ENCODE assay signal across 8 cellular contexts in genomic region chr3:146542179-146542578, GRCh38. TPM values are rescaled to one million over a fixed set of nuclear protein-coding genes. Genes with fewer than 3 reads are reported as not detected.
DNase-seq lines count a peak whose midpoint lies in the region; ATAC-seq and TF ChIP-seq lines count a peak whose summit lies in the region.

No MANE protein-coding gene starts in this region.

- H3K4me2 ChIP-seq in OCI-LY3 (ENCODE audit: low read length), result peak overlapping the region; percentile 92
- no peak overlapping the region for H3K4me2 ChIP-seq in trophoblast cell (ENCODE audit: low read length)

- H3K4me1 ChIP-seq in OCI-LY3 (ENCODE audit: low read length), result peaks cover 41% of the 10 kb centered on the region
- peaks cover 6% of the 10 kb centered on the region for H3K4me1 ChIP-seq in endodermal cell (ENCODE audit: control insufficient read depth, insufficient read depth, low read length)
- H3K4me1 ChIP-seq in trophoblast cell (ENCODE audit: control insufficient read depth in 1 of 2, insufficient read depth in 2 of 2, low read length in 2 of 2), result peaks cover 6 to 8% of the 10 kb centered on the region in 2 experiments

- H4K12ac ChIP-seq in trophoblast cell (ENCODE audit: low read depth, low read length), result no peak overlapping the region

- H3K36me3 Mint-ChIP-seq in endodermal cell (ENCODE audit: low read depth), result peaks cover 53% of the 10 kb centered on the region

- H3K79me1 ChIP-seq in trophoblast cell (ENCODE audit: low read length), result peaks cover 11% of the 10 kb centered on the region

- peaks cover 38% of the 10 kb centered on the region for H3K79me2 ChIP-seq in OCI-LY3 (ENCODE audit: low read length)
- H3K79me2 ChIP-seq in trophoblast cell (ENCODE audit: control insufficient read depth, insufficient read depth, low read length, poor library complexity), result peaks cover 12% of the 10 kb centered on the region

- peaks cover 20% of the 10 kb centered on the region for H3K36me3 ChIP-seq in OCI-LY3 (replicated peaks; ENCODE audit: low read depth, low read length)
- H3K36me3 ChIP-seq in endodermal cell (ENCODE audit: control insufficient read depth, insufficient read depth, low read length), result peaks cover 50% of the 10 kb centered on the region
- H3K36me3 ChIP-seq in trophoblast cell (ENCODE audit: control insufficient read depth in 1 of 2, insufficient read depth in 2 of 2, low read length in 2 of 2), result peaks cover 0 to 4% of the 10 kb centered on the region in 2 experiments

- H3K9me3 Mint-ChIP-seq in endodermal cell, result peaks cover 20% of the 10 kb centered on the region

- no peak overlapping the region for H2BK5ac ChIP-seq in trophoblast cell (ENCODE audit: low read depth, low read length, poor library complexity)

- H3K9me3 ChIP-seq in OCI-LY3 (ENCODE audit: insufficient read depth, low read length), result no peaks in the 10 kb centered on the region
- peaks cover 39% of the 10 kb centered on the region for H3K9me3 ChIP-seq in endodermal cell (ENCODE audit: control insufficient read depth, low read length)
- H3K9me3 ChIP-seq in trophoblast cell (ENCODE audit: insufficient read depth, low read depth, low read length), result no peaks in the 10 kb centered on the region

- ATAC-seq in GM18873 (IDR thresholded peaks at IDR 0.05; ENCODE audit: low FRiP score, unreplicated experiment), result no peak

- peaks cover 28% of the 10 kb centered on the region for H3K4me1 Mint-ChIP-seq in endodermal cell

- no peak overlapping the region for H2BK120ac ChIP-seq in trophoblast cell (ENCODE audit: insufficient read depth, low read length, poor library complexity)

- peak overlapping the region; percentile 28 for H3K4me3 ChIP-seq in OCI-LY3 (ENCODE audit: low read length)
- H3K4me3 ChIP-seq in endodermal cell (ENCODE audit: low read length), result peak overlapping the region; percentile 95
- no peak overlapping the region for H3K4me3 ChIP-seq in trophoblast cell (ENCODE audit: low read depth, low read length)

- TF ChIP-seq CTCF in OCI-LY3 (IDR thresholded peaks at IDR 0.05; ENCODE audit: low read depth, low read length) (no peak), endodermal cell (conservative IDR thresholded peaks at IDR 0.05) (no peak)

- H3K18ac ChIP-seq in trophoblast cell (ENCODE audit: low read length), result no peak overlapping the region

- H3K23ac ChIP-seq in trophoblast cell (ENCODE audit: low read length), result no peak overlapping the region

- H4K20me1 ChIP-seq in OCI-LY3 (ENCODE audit: insufficient read depth, low read length), result no peaks in the 10 kb centered on the region; the same call in 1 of the 2 replicates

- peak overlapping the region; percentile 64 for H3K4ac ChIP-seq in trophoblast cell (ENCODE audit: low read depth, low read length)

- H2AFZ ChIP-seq in OCI-LY3 (ENCODE audit: low read depth, low read length), result no peak overlapping the region
- no peak overlapping the region for H2AFZ ChIP-seq in trophoblast cell (ENCODE audit: insufficient read depth, low read length, poor library complexity)

- WGBS in endodermal cell (ENCODE audit: insufficient coverage in 1 of 2, insufficient read length in 1 of 2), 2 experiments, result 86% methylated on average over 2 of the region's 2 CpGs; no CpG with 5 or more reads in 1 of the 2 experiments
- WGBS in trophoblast cell (ENCODE audit: extremely low coverage, insufficient coverage, insufficient read length), result no CpG with 5 or more reads among the region's 2 CpGs

- H3K9ac ChIP-seq in OCI-LY3 (ENCODE audit: low read length) (peak overlapping the region; percentile 2; the same call in 1 of the 2 replicates), endodermal cell (ENCODE audit: extremely low read depth, low read length, poor library complexity, severe bottlenecking) (peak overlapping the region; percentile 93), trophoblast cell (ENCODE audit: low read length) (no peak overlapping the region)

- no peak overlapping the region for H2BK12ac ChIP-seq in trophoblast cell (ENCODE audit: low read length)

- no peaks in the 10 kb centered on the region for H3K27me3 Mint-ChIP-seq in endodermal cell (ENCODE audit: insufficient read depth)

- H3K4me3 Mint-ChIP-seq in endodermal cell, result peak overlapping the region; percentile 95

- DNase-seq in EL (peak; percentile 39), endodermal cell (no peak), trophoblast cell (peak; percentile 10 to 75), NCI-H82 treated with DMSO at 0.1 percent for 48 hours (lab: John Stamatoyannopoulos, UW; ENCODE audit: unreplicated experiment) (no peak), NCI-H446 (lab: John Stamatoyannopoulos, UW) (no peak), NCI-H2227 (lab: John Stamatoyannopoulos, UW; ENCODE audit: unreplicated experiment) (no peak)

- no peak overlapping the region for H4K91ac ChIP-seq in trophoblast cell (ENCODE audit: low read depth, low read length)

- H4K8ac ChIP-seq in trophoblast cell (ENCODE audit: low read depth, low read length), result no peak overlapping the region

- no peak overlapping the region for H3K27ac ChIP-seq in OCI-LY3 (ENCODE audit: low read length)
- no peak overlapping the region for H3K27ac ChIP-seq in endodermal cell (ENCODE audit: low read depth, low read length)
- H3K27ac ChIP-seq in trophoblast cell (ENCODE audit: low read depth, low read length), result no peak overlapping the region

- no peak overlapping the region for H2AK5ac ChIP-seq in trophoblast cell (ENCODE audit: low read length)

- peak overlapping the region; percentile 19 for H3K27ac Mint-ChIP-seq in endodermal cell

- H3K27me3 ChIP-seq in OCI-LY3 (ENCODE audit: low read depth, low read length), result no peaks in the 10 kb centered on the region
- H3K27me3 ChIP-seq in endodermal cell (ENCODE audit: control insufficient read depth, insufficient read depth, low read length, poor library complexity, severe bottlenecking), result no peaks in the 10 kb centered on the region
- H3K27me3 ChIP-seq in trophoblast cell (ENCODE audit: insufficient read depth, low read length), result no peaks in the 10 kb centered on the region

- no peak overlapping the region for H3K14ac ChIP-seq in trophoblast cell (ENCODE audit: low read length)

RNA-seq across cellular contexts. Expression of gene PLSCR1, which starts 2.2 kb away (rescaled TPM):
- 100 to 1,000 TPM; 189 to 250 TPM for total RNA-seq in endodermal cell
- polyA plus RNA-seq in endodermal cell (2013, experiment 1 of 2), result 40.4 TPM
- polyA plus RNA-seq in endodermal cell (2013, experiment 2 of 2), result 42.9 TPM
- 57.9 and 58.5 TPM in 2 replicates for polyA plus RNA-seq in trophoblast cell (2013)

Comparison
In these comparisons a context has a peak if more than half of its experiments do, and no peak if none do; other contexts are left out.
1. DNase-seq: peak in EL (single experiment) and trophoblast cell (2 of 2); none in endodermal cell (single experiment), NCI-H82 treated with DMSO at 0.1 percent for 48 hours (single experiment), NCI-H446 (0 of 2) and NCI-H2227 (single experiment).